In the genomic region with DNA sequence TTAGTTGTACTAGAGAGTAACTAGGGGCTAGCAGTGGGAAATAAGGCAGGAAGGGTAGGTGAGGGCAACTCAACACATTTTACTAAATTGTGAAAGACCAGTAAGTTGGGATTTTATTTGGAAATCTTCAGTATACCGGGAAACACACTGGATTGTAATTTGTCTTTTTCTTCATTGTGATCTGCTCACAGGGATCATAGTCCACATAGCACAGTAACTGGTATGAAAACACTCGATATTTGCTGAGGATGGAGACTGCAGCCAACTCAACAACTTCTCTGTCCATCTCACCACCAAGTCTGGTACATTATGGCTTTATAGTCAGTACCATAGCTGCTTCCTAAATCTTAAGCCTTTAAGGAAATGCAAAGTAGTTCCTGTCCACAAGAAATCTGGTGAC, we compare ENCODE assay signal across 16 cellular contexts. TPM values are rescaled to one million over a fixed set of nuclear protein-coding genes. Genes with fewer than 3 reads are reported as not detected.
DNase-seq lines count a peak whose midpoint lies in the region; ATAC-seq and TF ChIP-seq lines count a peak whose summit lies in the region.
"Had no signal": no experiment of that assay in that cellular context is flagged by ENCODE, and none has a peak within 500 bp of the region (broad histone marks: within the 10 kb centered on the region; RNA-seq: fewer than 3 reads in every experiment).

No MANE protein-coding gene starts in this region.

- peaks cover 7% of the 10 kb centered on the region; the same call in 1 of the 2 replicates for H3F3A ChIP-seq in DOHH2 (ENCODE audit: control insufficient read depth, insufficient read depth)

- intact Hi-C loops in activated B cell treated with CpG ODN at 0.5 μM for 24 hours (cut with micrococcal nuclease) (no loop called here), ascending aorta (cut with DNase I) (no loop called here)

- H3K36me3 ChIP-seq in BLaER1, result peaks cover 67% of the 10 kb centered on the region
- H3K36me3 ChIP-seq in DOHH2 (ENCODE audit: control insufficient read depth, low read length), result peaks cover 74% of the 10 kb centered on the region
- peaks cover 4 to 36% (median 19%) of the 10 kb centered on the region in 4 donors for H3K36me3 ChIP-seq in liver (ENCODE audit: control insufficient read depth in 4 of 4, insufficient read depth in 3 of 4, low read depth in 1 of 4, low read length in 3 of 4)
- H3K36me3 ChIP-seq in ascending aorta, result peaks cover 39 to 42% of the 10 kb centered on the region in 2 donors

- no peaks in the 10 kb centered on the region for H3K9me2 ChIP-seq in DOHH2 (replicated peaks; ENCODE audit: control insufficient read depth, low read length)

- no peak for ATAC-seq in activated B cell treated with CpG ODN at 0.5 μM for 24 hours (ENCODE audit: low read depth)
- no peak for ATAC-seq in HG03565 (IDR thresholded peaks at IDR 0.05; ENCODE audit: unreplicated experiment)
- no peak for ATAC-seq in HG03175 (IDR thresholded peaks at IDR 0.05; ENCODE audit: unreplicated experiment)

- H3K27me3 ChIP-seq in BLaER1, result no peaks in the 10 kb centered on the region
- no peaks in the 10 kb centered on the region for H3K27me3 ChIP-seq in DOHH2 (ENCODE audit: control insufficient read depth, low read length)
- no peaks in the 10 kb centered on the region for H3K27me3 ChIP-seq in liver (ENCODE audit: control insufficient read depth in 4 of 4, insufficient read depth in 4 of 4, low read length in 3 of 4)
- H3K27me3 ChIP-seq in ascending aorta, result no peaks in the 10 kb centered on the region

- no peaks in the 10 kb centered on the region for H3K27me3 Mint-ChIP-seq in activated B cell treated with CpG ODN at 0.5 μM for 24 hours

- POLR2A ChIA-PET in activated B cell treated with CpG ODN at 0.5 μM for 24 hours (lab: Charles Lee), result no interaction called here

- H3K27ac ChIP-seq in BLaER1, result no peak overlapping the region
- no peak overlapping the region for H3K27ac ChIP-seq in DOHH2 (ENCODE audit: low read depth, low read length)
- no peak overlapping the region for H3K27ac ChIP-seq in liver (ENCODE audit: low read depth in 1 of 2, low read length in 2 of 2)
- H3K27ac ChIP-seq in ascending aorta, result no peak overlapping the region
- H3K27ac ChIP-seq: thoracic aorta had no signal

- peaks cover 47% of the 10 kb centered on the region for H3K4me1 Mint-ChIP-seq in activated B cell treated with CpG ODN at 0.5 μM for 24 hours

- H4K20me1 ChIP-seq in BLaER1, result peaks cover 87% of the 10 kb centered on the region
- peaks cover 22% of the 10 kb centered on the region; the same call in 1 of the 2 replicates for H4K20me1 ChIP-seq in DOHH2 (ENCODE audit: control insufficient read depth, insufficient read depth, low read depth, low read length)

- no peaks in the 10 kb centered on the region for H3K9me3 ChIP-seq in BLaER1
- no peaks in the 10 kb centered on the region for H3K9me3 ChIP-seq in DOHH2 (ENCODE audit: control insufficient read depth, insufficient read depth, low read length)
- no peaks in the 10 kb centered on the region for H3K9me3 ChIP-seq in liver (ENCODE audit: control insufficient read depth in 4 of 4, low read length in 3 of 4)
- H3K9me3 ChIP-seq in ascending aorta, result no peaks in the 10 kb centered on the region
- H3K9me3 ChIP-seq: thoracic aorta had no signal

- H3K4me2 ChIP-seq in BLaER1 (peak overlapping the region; percentile 96; the same call in 1 of the 2 replicates), DOHH2 (ENCODE audit: low read length) (peak overlapping the region; percentile 62)

- H3K79me2 ChIP-seq in DOHH2 (ENCODE audit: control insufficient read depth, low read length), result peaks cover 94% of the 10 kb centered on the region

- no peaks in the 10 kb centered on the region for H3K9me3 Mint-ChIP-seq in activated B cell treated with CpG ODN at 0.5 μM for 24 hours
- H3K9me3 Mint-ChIP-seq: CD14-positive monocyte had no signal

- H3K4me1 ChIP-seq in BLaER1, result peaks cover 34% of the 10 kb centered on the region
- H3K4me1 ChIP-seq in DOHH2 (ENCODE audit: control insufficient read depth, low read length), result peaks cover 30% of the 10 kb centered on the region
- peaks cover 6 to 38% (median 33%) of the 10 kb centered on the region in 4 donors for H3K4me1 ChIP-seq in liver (ENCODE audit: control insufficient read depth in 4 of 4, insufficient read depth in 4 of 4, low read length in 3 of 4)
- H3K4me1 ChIP-seq in ascending aorta, result peaks cover 12 to 20% of the 10 kb centered on the region in 2 donors

- 35% methylated on average over 2 of the region's 2 CpGs for WGBS in liver

- H3K27ac Mint-ChIP-seq in activated B cell treated with CpG ODN at 0.5 μM for 24 hours, result no peak overlapping the region

- TF ChIP-seq CTCF in DOHH2 (IDR thresholded peaks at IDR 0.05; ENCODE audit: low read depth, low read length, poor library complexity, severe bottlenecking) (no peak), activated B cell treated with CpG ODN at 0.5 μM for 24 hours (IDR thresholded peaks at IDR 0.05) (no peak), liver (IDR thresholded peaks at IDR 0.05; ENCODE audit: low read depth, low read length, missing input control) (no peak), ascending aorta (IDR thresholded peaks at IDR 0.05) (no peak)

- H3K4me3 ChIP-seq in BLaER1 (no peak overlapping the region), DOHH2 (ENCODE audit: low read length) (peak overlapping the region; percentile 97), liver (ENCODE audit: low read depth in 1 of 3, low read length in 3 of 3) (no peak overlapping the region), ascending aorta (no peak overlapping the region)
- H3K4me3 ChIP-seq: thoracic aorta had no signal

- peak overlapping the region; percentile 17 for H3K4me3 Mint-ChIP-seq in activated B cell treated with CpG ODN at 0.5 μM for 24 hours
- H3K4me3 Mint-ChIP-seq: CD14-positive monocyte had no signal

- H3K36me3 Mint-ChIP-seq in activated B cell treated with CpG ODN at 0.5 μM for 24 hours (ENCODE audit: low read depth), result peaks cover 58% of the 10 kb centered on the region

- DNase-seq in activated B cell treated with CpG ODN at 0.5 μM for 24 hours (no peak), epidermal melanocyte (ENCODE audit: insufficient read length, low spot score) (no peak), ascending aorta (ENCODE audit: low spot score in 2 of 2) (no peak)
- DNase-seq: activated CD4-positive, alpha-beta T cell treated with anti-CD3 and anti-CD28 coated beads, Interleukin-2, amount 50 U/mL, for 4 hours; activated naive CD4-positive, alpha-beta T cell; kidney glomerular epithelial cell; NCI-H774; retina; T1000 had no signal

- CTCF ChIA-PET in activated B cell treated with CpG ODN at 0.5 μM for 24 hours (lab: Charles Lee), result no interaction called here

- TF ChIP-seq RAD21 in liver (IDR thresholded peaks at IDR 0.05), result no peak

- H3K9ac ChIP-seq in BLaER1, result no peak overlapping the region
- H3K9ac ChIP-seq in liver (ENCODE audit: low read depth in 1 of 2, low read length in 2 of 2), result no peak overlapping the region

TF ChIP-seq in liver, 16 proteins besides CTCF, POLR2A, EP300 and RAD21:
- TF ChIP-seq SP1 (IDR thresholded peaks at IDR 0.05) (peak; percentile 20), JUND (IDR thresholded peaks at IDR 0.05) (no peak), GABPA (IDR thresholded peaks at IDR 0.05 in 1 of 2, conservative IDR thresholded peaks at IDR 0.05 in 1 of 2) (peak in 1 of 2 donors; percentile 29), NR2F2 (IDR thresholded peaks at IDR 0.05) (no peak), HNF4A (conservative IDR thresholded peaks at IDR 0.05) (peak; percentile 45 to 58)

RNA-seq across cellular contexts. Expression of a gene that starts 2.5 kb away (rescaled TPM):
- total RNA-seq in activated B cell treated with CpG ODN at 0.5 μM for 24 hours (58.6 and 61.7 TPM in 2 replicates), liver (10 to 100 TPM; 91.1 to 97.3 TPM), ascending aorta (3.1 TPM)
- 100 to 1,000 TPM; 145 to 294 TPM for polyA plus RNA-seq in liver

RNA-seq across cellular contexts. Expression of a gene that starts 2.5 kb away (rescaled TPM):
- total RNA-seq in activated B cell treated with CpG ODN at 0.5 μM for 24 hours (14.4 and 18.0 TPM in 2 replicates), liver (1 to 10 TPM; 5.1 to 6.1 TPM), ascending aorta (14.5 TPM)
- polyA plus RNA-seq in liver, result 1 to 10 TPM; 4.2 to 4.9 TPM

RNA-seq across cellular contexts. Expression of a gene that starts 50.6 kb away (rescaled TPM):
- total RNA-seq in activated B cell treated with CpG ODN at 0.5 μM for 24 hours (88.2 and 89.3 TPM in 2 replicates), liver (10 to 100 TPM; 18.4 to 33.8 TPM), ascending aorta (16.8 TPM)
- polyA plus RNA-seq in liver, result 10 to 100 TPM; 17.3 to 18.4 TPM

Comparison
In these comparisons a context has a peak if more than half of its experiments do, and no peak if none do; other contexts are left out.
1. RNA of a gene that starts 2.5 kb away (total RNA-seq): 91.1 to 97.3 TPM in liver and 58.6 to 61.7 TPM in activated B cell treated with CpG ODN at 0.5 μM for 24 hours; 3.1 TPM in ascending aorta (single experiment); every median in the first group is over 10 times any median in the second.